Comparison of ENCODE assay signal across 22 cellular contexts in genomic region chr10:1169981-1170866, GRCh38.
"Had no signal": no experiment of that assay in that cellular context is flagged by ENCODE, and none has a peak within 500 bp of the region (broad histone marks: within the 10 kb centered on the region; RNA-seq: fewer than 3 reads in every experiment).

No MANE protein-coding gene starts in this region.

- H3K27me3 Mint-ChIP-seq: dendritic cell treated with granulocyte-macrophage colony-stimulating factor and Interleukin-4, amounts not matched to agents 40 ng/mL and 50 ng/mL, for 4 days; stimulated activated naive CD8-positive, alpha-beta T cell treated with anti-CD3 and anti-CD28 coated beads, Interleukin-15, amount 100 ng/mL, for 72 hours had no signal

- H3K9me3 ChIP-seq: breast epithelium, esophagus muscularis mucosa, heart right ventricle, suprapubic skin, transverse colon had no signal

- H3K4me1 ChIP-seq: breast epithelium, esophagus muscularis mucosa, heart right ventricle, suprapubic skin, transverse colon had no signal

- H3K4me3 Mint-ChIP-seq: activated naive CD4-positive, alpha-beta T cell treated with anti-CD3 and anti-CD28 coated beads, Interleukin-2, amount 50 U/mL, for 24 hours; activated T-cell treated with anti-CD3 and anti-CD28 coated beads, Interleukin-2, amount 50 U/mL, for 72 hours; dendritic cell treated with granulocyte-macrophage colony-stimulating factor and Interleukin-4, amounts not matched to agents 40 ng/mL and 50 ng/mL, for 4 days; nephron; stimulated activated naive CD8-positive, alpha-beta T cell treated with anti-CD3 and anti-CD28 coated beads, Interleukin-15, amount 100 ng/mL, for 72 hours had no signal

- H3K9me3 Mint-ChIP-seq: activated naive CD4-positive, alpha-beta T cell treated with anti-CD3 and anti-CD28 coated beads, Interleukin-2, amount 50 U/mL, for 24 hours; activated T-cell treated with anti-CD3 and anti-CD28 coated beads, Interleukin-2, amount 50 U/mL, for 72 hours; dendritic cell treated with granulocyte-macrophage colony-stimulating factor and Interleukin-4, amounts not matched to agents 40 ng/mL and 50 ng/mL, for 4 days; nephron had no signal

- FAIRE-seq: astrocyte, endothelial cell of umbilical vein, small intestine had no signal

- H3K4me1 Mint-ChIP-seq: activated naive CD4-positive, alpha-beta T cell treated with anti-CD3 and anti-CD28 coated beads, Interleukin-2, amount 50 U/mL, for 24 hours; stimulated activated naive CD8-positive, alpha-beta T cell treated with anti-CD3 and anti-CD28 coated beads, Interleukin-15, amount 100 ng/mL, for 72 hours had no signal

- H3K27ac Mint-ChIP-seq: activated naive CD4-positive, alpha-beta T cell treated with anti-CD3 and anti-CD28 coated beads, Interleukin-2, amount 50 U/mL, for 24 hours; activated T-cell treated with anti-CD3 and anti-CD28 coated beads, Interleukin-2, amount 50 U/mL, for 72 hours; dendritic cell treated with granulocyte-macrophage colony-stimulating factor and Interleukin-4, amounts not matched to agents 40 ng/mL and 50 ng/mL, for 4 days; nephron; progenitor cell of endocrine pancreas; stimulated activated naive CD8-positive, alpha-beta T cell treated with anti-CD3 and anti-CD28 coated beads, Interleukin-15, amount 100 ng/mL, for 72 hours had no signal

- H3K27me3 ChIP-seq: transverse colon had no signal

- ATAC-seq: activated T-cell treated with anti-CD3 and anti-CD28 coated beads, Interleukin-2, amount 50 U/mL, for 72 hours; heart right ventricle had no signal

- H3K36me3 ChIP-seq: breast epithelium, esophagus muscularis mucosa, heart right ventricle, suprapubic skin, transverse colon had no signal

- H3K27ac ChIP-seq: breast epithelium, esophagus muscularis mucosa, heart right ventricle, suprapubic skin, transverse colon, VCaP had no signal

- DNase-seq: activated CD4-positive, alpha-beta T cell treated with anti-CD3 and anti-CD28 coated beads for 1 hour; activated CD4-positive, alpha-beta T cell treated with anti-CD3 and anti-CD28 coated beads, Interleukin-2, amount 50 U/mL, for 4 hours; activated T-cell treated with anti-CD3 and anti-CD28 coated beads, Interleukin-2, amount 50 U/mL, for 72 hours; effector CD8-positive, alpha-beta T cell; heart right ventricle; occipital lobe; small intestine; stimulated activated CD4-positive, alpha-beta T cell treated with anti-CD3 and anti-CD28 coated beads, Interleukin-4, amount 100 ng/mL, for 1 hour; stimulated activated naive CD8-positive, alpha-beta T cell treated with anti-CD3 and anti-CD28 coated beads, Interleukin-15, amount 100 ng/mL, for 72 hours; SW 1271; T-helper 2 cell; transverse colon had no signal

- H3K4me3 ChIP-seq: breast epithelium, esophagus muscularis mucosa, heart right ventricle, suprapubic skin, transverse colon had no signal
